Comparison of ENCODE assay signal across 27 cellular contexts in genomic region chr1:99745684-99746083, GRCh38.
"Had no signal": no experiment of that assay in that cellular context is flagged by ENCODE, and none has a peak within 500 bp of the region (broad histone marks: within the 10 kb centered on the region; RNA-seq: fewer than 3 reads in every experiment).

No MANE protein-coding gene starts in this region.

- ATAC-seq: effector memory CD8-positive, alpha-beta T cell; esophagus mucosa; gastrocnemius medialis; heart left ventricle; left cardiac atrium; left lung; left ventricle myocardium superior; lower lobe of right lung; mucosa of descending colon had no signal

- H3K36me3 ChIP-seq: colonic mucosa had no signal

- H3K4me2 ChIP-seq: hepatocyte had no signal

- H3K9me3 ChIP-seq: colonic mucosa, esophagus squamous epithelium, gastrocnemius medialis, heart left ventricle, left lung, lower lobe of right lung, mucosa of descending colon had no signal

- H3K4me3 Mint-ChIP-seq: dendritic cell treated with granulocyte-macrophage colony-stimulating factor and Interleukin-4, amounts not matched to agents 40 ng/mL and 50 ng/mL, for 4 days; effector memory CD8-positive, alpha-beta T cell; endodermal cell; immature natural killer cell; mesothelial cell of epicardium; naive B cell had no signal

- H3K4me1 ChIP-seq: colonic mucosa, left lung, lower lobe of right lung had no signal

- FAIRE-seq: endometrium, keratinocyte had no signal

- H3K4me1 Mint-ChIP-seq: naive B cell had no signal

- H3K4me3 ChIP-seq: colonic mucosa, esophagus squamous epithelium, gastrocnemius medialis, heart left ventricle, hepatocyte, left lung, lower lobe of right lung, mucosa of descending colon had no signal

- DNase-seq: colonic mucosa; cortex of kidney; effector CD8-positive, alpha-beta T cell; effector memory CD8-positive, alpha-beta T cell; endodermal cell; erythroblast; esophagus squamous epithelium; foreskin fibroblast; foreskin melanocyte; gastrocnemius medialis; heart left ventricle; hypothalamus; immature natural killer cell; left cardiac atrium; left lung; left ventricle myocardium superior; lower lobe of right lung; mesenchymal stem cell; mucosa of descending colon; naive B cell had no signal

- H3K79me2 ChIP-seq: hepatocyte had no signal

- H2AFZ ChIP-seq: hepatocyte had no signal

- H3K36me3 Mint-ChIP-seq: naive B cell had no signal

- H3K27me3 ChIP-seq: colonic mucosa, esophagus squamous epithelium, gastrocnemius medialis, heart left ventricle, hepatocyte, left lung had no signal

- H3K9me3 Mint-ChIP-seq: dendritic cell treated with granulocyte-macrophage colony-stimulating factor and Interleukin-4, amounts not matched to agents 40 ng/mL and 50 ng/mL, for 4 days; effector memory CD8-positive, alpha-beta T cell; endodermal cell; immature natural killer cell; naive B cell had no signal

- H3K27ac Mint-ChIP-seq: dendritic cell treated with granulocyte-macrophage colony-stimulating factor and Interleukin-4, amounts not matched to agents 40 ng/mL and 50 ng/mL, for 4 days; effector memory CD8-positive, alpha-beta T cell; endodermal cell; immature natural killer cell; mesothelial cell of epicardium; naive B cell had no signal

- H3K27ac ChIP-seq: colonic mucosa, epithelial cell of prostate, esophagus squamous epithelium, gastrocnemius medialis, heart left ventricle, hepatocyte, left lung, lower lobe of right lung had no signal
